40 cellular contexts compared by ENCODE assay signal in the genomic region with DNA sequence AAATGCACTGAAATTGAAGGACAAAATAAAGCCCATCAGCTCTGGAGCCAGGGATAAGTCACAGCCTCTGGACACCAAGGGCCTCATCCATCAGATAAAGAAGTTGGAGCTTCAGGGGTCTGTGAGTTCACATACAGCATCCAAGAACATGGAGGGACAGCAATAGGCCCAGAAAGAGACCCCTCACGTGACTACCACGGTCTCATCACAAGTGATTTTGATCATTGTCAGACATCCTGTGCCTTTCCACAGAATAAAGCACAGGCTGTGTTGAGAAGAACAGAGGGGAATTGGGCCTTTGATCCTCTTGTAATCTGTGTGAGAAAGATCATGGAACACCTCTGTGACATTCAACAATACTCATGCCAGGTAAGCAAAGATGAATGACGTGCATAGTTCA.
"Had no signal": no experiment of that assay in that cellular context is flagged by ENCODE, and none has a peak within 500 bp of the region (broad histone marks: within the 10 kb centered on the region; RNA-seq: fewer than 3 reads in every experiment).

No MANE protein-coding gene starts in this region.

- H3K9me3 Mint-ChIP-seq: activated naive CD4-positive, alpha-beta T cell treated with anti-CD3 and anti-CD28 coated beads for 36 hours; activated naive CD4-positive, alpha-beta T cell treated with anti-CD3 and anti-CD28 coated beads, Interleukin-2, amount 10 ng/mL, durations not matched to agents 7 days and 5 days; activated naive CD4-positive, alpha-beta T cell treated with anti-CD3 and anti-CD28 coated beads, Interleukin-2, amount 50 U/mL, for 24 hours; activated naive CD8-positive, alpha-beta T cell treated with anti-CD3 and anti-CD28 coated beads, Interleukin-2, amount 10 ng/mL, durations not matched to agents 7 days and 5 days; activated naive CD8-positive, alpha-beta T cell treated with anti-CD3 and anti-CD28 coated beads, Interleukin-2, amount 50 U/mL, for 24 hours; activated T-cell treated with anti-CD3 and anti-CD28 coated beads, Interleukin-2, amount 50 U/mL, for 24 hours; activated T-cell treated with anti-CD3 and anti-CD28 coated beads, Interleukin-2, amount 50 U/mL, for 4 hours; activated T-helper 1 cell treated with anti-CD3 and anti-CD28 coated beads, Interleukin-12 subunit alpha, Interleukin-12 subunit beta, Interleukin-2, Interleukin-4 antibody, amounts not matched to agents 30 ng/mL and 10 ng/mL and 1 ng/mL, durations not matched to agents 14 hours and 24 hours and 36 hours; activated T-helper 2 cell treated with anti-CD3 and anti-CD28 coated beads, Interferon-gamma antibody, Interleukin-2, Interleukin-4, amounts not matched to agents 10 μg/mL and 5 μg/mL and 100 μg/mL, durations not matched to agents 14 hours and 24 hours and 36 hours; central memory CD8-positive, alpha-beta T cell had no signal

- H3K4me1 ChIP-seq: ascending aorta, body of pancreas, breast epithelium had no signal

- H3K36me3 Mint-ChIP-seq: activated naive CD4-positive, alpha-beta T cell treated with anti-CD3 and anti-CD28 coated beads, Interleukin-2, amount 10 ng/mL, durations not matched to agents 7 days and 5 days; activated naive CD4-positive, alpha-beta T cell treated with anti-CD3 and anti-CD28 coated beads, Interleukin-2, amount 50 U/mL, for 24 hours; activated naive CD4-positive, alpha-beta T cell treated with anti-CD3 and anti-CD28 coated beads, Interleukin-2, amount 50 U/mL, for 72 hours; activated naive CD8-positive, alpha-beta T cell; activated naive CD8-positive, alpha-beta T cell treated with anti-CD3 and anti-CD28 coated beads for 36 hours; activated naive CD8-positive, alpha-beta T cell treated with anti-CD3 and anti-CD28 coated beads, Interleukin-2, amount 10 ng/mL, durations not matched to agents 7 days and 5 days; brain had no signal

- H3K27ac ChIP-seq: adrenal gland, ascending aorta, body of pancreas, brain microvascular endothelial cell, breast epithelium, cardiac muscle cell had no signal

- H3K4me3 Mint-ChIP-seq: activated naive CD4-positive, alpha-beta T cell treated with anti-CD3 and anti-CD28 coated beads for 36 hours; activated naive CD4-positive, alpha-beta T cell treated with anti-CD3 and anti-CD28 coated beads, Interleukin-2, amount 10 ng/mL, durations not matched to agents 7 days and 5 days; activated naive CD4-positive, alpha-beta T cell treated with anti-CD3 and anti-CD28 coated beads, Interleukin-2, amount 50 U/mL, for 24 hours; activated naive CD8-positive, alpha-beta T cell; activated naive CD8-positive, alpha-beta T cell treated with anti-CD3 and anti-CD28 coated beads for 36 hours; activated naive CD8-positive, alpha-beta T cell treated with anti-CD3 and anti-CD28 coated beads, Interleukin-2, amount 10 ng/mL, durations not matched to agents 7 days and 5 days; activated naive CD8-positive, alpha-beta T cell treated with anti-CD3 and anti-CD28 coated beads, Interleukin-2, amount 50 U/mL, for 24 hours; activated T-cell treated with anti-CD3 and anti-CD28 coated beads, Interleukin-2, amount 50 U/mL, for 24 hours; activated T-cell treated with anti-CD3 and anti-CD28 coated beads, Interleukin-2, amount 50 U/mL, for 4 hours; activated T-cell treated with anti-CD3 and anti-CD28 coated beads, Interleukin-2, amount 50 U/mL, for 72 hours; activated T-helper 1 cell treated with anti-CD3 and anti-CD28 coated beads, Interleukin-12 subunit alpha, Interleukin-12 subunit beta, Interleukin-2, Interleukin-4 antibody, amounts not matched to agents 30 ng/mL and 10 ng/mL and 1 ng/mL, durations not matched to agents 14 hours and 24 hours and 36 hours; activated T-helper 17 cell treated with anti-CD3 and anti-CD28 coated beads, Interleukin-2, amount 50 U/mL, for 72 hours; brain; central memory CD8-positive, alpha-beta T cell had no signal

- H3K27me3 ChIP-seq: adrenal gland, ascending aorta, body of pancreas, brain microvascular endothelial cell, breast epithelium, cardiac muscle cell had no signal

- FAIRE-seq: astrocyte, bronchial epithelial cell had no signal

- H3K27me3 Mint-ChIP-seq: activated naive CD4-positive, alpha-beta T cell treated with anti-CD3 and anti-CD28 coated beads, Interleukin-2, amount 10 ng/mL, durations not matched to agents 7 days and 5 days; activated naive CD8-positive, alpha-beta T cell; activated naive CD8-positive, alpha-beta T cell treated with anti-CD3 and anti-CD28 coated beads, Interleukin-2, amount 50 U/mL, for 24 hours; activated T-cell treated with anti-CD3 and anti-CD28 coated beads, Interleukin-2, amount 50 U/mL, for 24 hours; activated T-helper 17 cell treated with anti-CD3 and anti-CD28 coated beads, Interleukin-2, amount 50 U/mL, for 72 hours had no signal

- H3K27ac Mint-ChIP-seq: activated naive CD4-positive, alpha-beta T cell treated with anti-CD3 and anti-CD28 coated beads for 36 hours; activated naive CD4-positive, alpha-beta T cell treated with anti-CD3 and anti-CD28 coated beads, Interleukin-2, amount 10 ng/mL, durations not matched to agents 7 days and 5 days; activated naive CD4-positive, alpha-beta T cell treated with anti-CD3 and anti-CD28 coated beads, Interleukin-2, amount 50 U/mL, for 24 hours; activated naive CD4-positive, alpha-beta T cell treated with anti-CD3 and anti-CD28 coated beads, Interleukin-2, amount 50 U/mL, for 72 hours; activated naive CD8-positive, alpha-beta T cell; activated naive CD8-positive, alpha-beta T cell treated with anti-CD3 and anti-CD28 coated beads for 36 hours; activated naive CD8-positive, alpha-beta T cell treated with anti-CD3 and anti-CD28 coated beads, Interleukin-2, amount 10 ng/mL, durations not matched to agents 7 days and 5 days; activated naive CD8-positive, alpha-beta T cell treated with anti-CD3 and anti-CD28 coated beads, Interleukin-2, amount 50 U/mL, for 24 hours; activated T-cell treated with anti-CD3 and anti-CD28 coated beads, Interleukin-2, amount 50 U/mL, for 24 hours; activated T-cell treated with anti-CD3 and anti-CD28 coated beads, Interleukin-2, amount 50 U/mL, for 72 hours; activated T-helper 1 cell treated with anti-CD3 and anti-CD28 coated beads, Interleukin-12 subunit alpha, Interleukin-12 subunit beta, Interleukin-2, Interleukin-4 antibody, amounts not matched to agents 30 ng/mL and 10 ng/mL and 1 ng/mL, durations not matched to agents 14 hours and 24 hours and 36 hours; activated T-helper 17 cell treated with anti-CD3 and anti-CD28 coated beads, Interleukin-2, amount 50 U/mL, for 72 hours; activated T-helper 2 cell treated with anti-CD3 and anti-CD28 coated beads, Interferon-gamma antibody, Interleukin-2, Interleukin-4, amounts not matched to agents 10 μg/mL and 5 μg/mL and 100 μg/mL, durations not matched to agents 14 hours and 24 hours and 36 hours; brain had no signal

- H3K9me3 ChIP-seq: ascending aorta, body of pancreas, breast epithelium had no signal

- H3K4me3 ChIP-seq: adrenal gland, ascending aorta, body of pancreas, breast epithelium, cardiac muscle cell had no signal

- ATAC-seq: activated naive CD4-positive, alpha-beta T cell treated with anti-CD3 and anti-CD28 coated beads, Interleukin-2, amount 50 U/mL, for 72 hours; activated naive CD8-positive, alpha-beta T cell treated with anti-CD3 and anti-CD28 coated beads, Interleukin-2, amount 50 U/mL, for 24 hours; activated T-cell treated with anti-CD3 and anti-CD28 coated beads, Interleukin-2, amount 50 U/mL, for 4 hours; activated T-cell treated with anti-CD3 and anti-CD28 coated beads, Interleukin-2, amount 50 U/mL, for 72 hours; activated T-helper 17 cell treated with anti-CD3 and anti-CD28 coated beads, Interleukin-2, amount 50 U/mL, for 72 hours; body of pancreas had no signal

- DNase-seq: activated effector memory CD4-positive, alpha-beta T cell treated with anti-CD3 and anti-CD28 coated beads, Interleukin-2, amount 50 U/mL, for 16 hours; activated effector memory CD4-positive, alpha-beta T cell treated with Interleukin-2 at 50 U/mL for 16 hours; activated gamma-delta T cell; activated gamma-delta T cell treated with Interleukin-2 at 50 U/mL for 16 hours; activated naive CD4-positive, alpha-beta T cell; activated naive CD4-positive, alpha-beta T cell treated with anti-CD3 and anti-CD28 coated beads for 36 hours; activated naive CD4-positive, alpha-beta T cell treated with anti-CD3 and anti-CD28 coated beads, Interleukin-2, amount 10 ng/mL, durations not matched to agents 7 days and 5 days; activated naive CD4-positive, alpha-beta T cell treated with anti-CD3 and anti-CD28 coated beads, Interleukin-2, amount 50 U/mL, for 16 hours; activated naive CD4-positive, alpha-beta T cell treated with Interleukin-2 at 50 U/mL for 16 hours; activated naive CD8-positive, alpha-beta T cell treated with anti-CD3 and anti-CD28 coated beads for 36 hours; activated naive CD8-positive, alpha-beta T cell treated with anti-CD3 and anti-CD28 coated beads, Interleukin-2, amount 10 ng/mL, durations not matched to agents 7 days and 5 days; activated naive CD8-positive, alpha-beta T cell treated with anti-CD3 and anti-CD28 coated beads, Interleukin-2, amount 50 U/mL, for 24 hours; activated T-cell treated with anti-CD3 and anti-CD28 coated beads, Interleukin-2, amount 50 U/mL, for 1 hour; activated T-cell treated with anti-CD3 and anti-CD28 coated beads, Interleukin-2, amount 50 U/mL, for 24 hours; activated T-cell treated with anti-CD3 and anti-CD28 coated beads, Interleukin-2, amount 50 U/mL, for 4 hours; activated T-cell treated with anti-CD3 and anti-CD28 coated beads, Interleukin-2, amount 50 U/mL, for 48 hours; activated T-cell treated with anti-CD3 and anti-CD28 coated beads, Interleukin-2, amount 50 U/mL, for 72 hours; adrenal gland; amniotic stem cell; amygdala; anterior cingulate cortex; aorta; body of pancreas; brain microvascular endothelial cell; caudate nucleus; central memory CD4-positive, alpha-beta T cell; cerebellar nuclear complex had no signal

- H3K36me3 ChIP-seq: adrenal gland, ascending aorta, brain microvascular endothelial cell, breast epithelium, cardiac muscle cell had no signal

- H3K4me1 Mint-ChIP-seq: activated naive CD4-positive, alpha-beta T cell treated with anti-CD3 and anti-CD28 coated beads, Interleukin-2, amount 10 ng/mL, durations not matched to agents 7 days and 5 days; activated naive CD4-positive, alpha-beta T cell treated with anti-CD3 and anti-CD28 coated beads, Interleukin-2, amount 50 U/mL, for 24 hours; activated naive CD8-positive, alpha-beta T cell treated with anti-CD3 and anti-CD28 coated beads for 36 hours; activated naive CD8-positive, alpha-beta T cell treated with anti-CD3 and anti-CD28 coated beads, Interleukin-2, amount 10 ng/mL, durations not matched to agents 7 days and 5 days; activated naive CD8-positive, alpha-beta T cell treated with anti-CD3 and anti-CD28 coated beads, Interleukin-2, amount 50 U/mL, for 24 hours; activated T-helper 17 cell treated with anti-CD3 and anti-CD28 coated beads, Interleukin-2, amount 50 U/mL, for 72 hours; brain; central memory CD8-positive, alpha-beta T cell had no signal
